Comparison of ENCODE assay signal across 1 cellular context in the genomic region with DNA sequence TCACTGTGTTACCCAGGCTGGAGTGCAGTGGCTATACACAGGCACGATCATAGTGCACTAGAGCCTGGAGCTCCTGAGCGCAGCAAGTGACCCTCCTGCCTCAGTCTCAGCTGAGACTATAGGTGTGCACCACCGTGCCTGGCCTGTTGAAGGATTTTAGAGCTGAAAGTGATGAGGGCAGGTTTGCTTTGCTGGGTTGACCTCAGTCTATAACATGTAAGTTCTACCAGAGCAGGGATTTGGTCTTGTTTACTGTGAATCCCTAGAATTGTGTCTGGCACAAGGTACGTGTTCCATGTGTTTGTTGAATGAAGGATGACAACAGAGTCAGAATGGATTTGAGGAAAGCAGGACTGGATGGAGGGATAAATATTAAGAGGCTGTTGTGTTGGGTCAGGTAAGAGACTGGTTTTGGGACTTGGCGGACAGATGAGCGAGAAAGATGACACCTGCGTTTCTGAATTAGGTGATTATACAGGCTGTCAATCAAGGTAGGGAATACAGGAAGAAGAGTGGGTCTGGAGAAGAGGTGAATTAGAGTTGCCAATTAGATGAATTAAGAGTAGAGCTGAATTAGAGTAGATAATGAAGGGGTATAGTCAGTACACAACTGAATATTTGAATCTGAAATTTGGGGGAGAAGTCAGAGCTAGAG.
TF ChIP-seq lines count a peak whose summit lies in the region.

No MANE protein-coding gene starts in this region.

TF ChIP-seq in HEK293, 187 proteins besides CTCF, POLR2A, EP300 and RAD21:
- TF ChIP-seq ZBTB17 (tag by site-specific recombination; IDR thresholded peaks at IDR 0.05) (peak; percentile 53; the same call in 1 of the 2 replicates), ZFP37 (tag by site-specific recombination; IDR thresholded peaks at IDR 0.05) (no peak), ZNF366 (tag by site-specific recombination; conservative IDR thresholded peaks at IDR 0.05) (peak; percentile 64; the same call in 1 of the 2 replicates), ZNF560 (tag by site-specific recombination; IDR thresholded peaks at IDR 0.05; ENCODE audit: borderline replicate concordance) (no peak), ZBTB8A (tag by site-specific recombination; IDR thresholded peaks at IDR 0.05) (no peak), ELK4 (IDR thresholded peaks at IDR 0.05; ENCODE audit: borderline replicate concordance, low read depth, low read length) (no peak), ZNF354C (tag by site-specific recombination; IDR thresholded peaks at IDR 0.05; ENCODE audit: borderline replicate concordance, low read depth) (no peak), ZNF768 (tag by site-specific recombination; IDR thresholded peaks at IDR 0.05) (no peak)
- TF ChIP-seq, protein P1, sequence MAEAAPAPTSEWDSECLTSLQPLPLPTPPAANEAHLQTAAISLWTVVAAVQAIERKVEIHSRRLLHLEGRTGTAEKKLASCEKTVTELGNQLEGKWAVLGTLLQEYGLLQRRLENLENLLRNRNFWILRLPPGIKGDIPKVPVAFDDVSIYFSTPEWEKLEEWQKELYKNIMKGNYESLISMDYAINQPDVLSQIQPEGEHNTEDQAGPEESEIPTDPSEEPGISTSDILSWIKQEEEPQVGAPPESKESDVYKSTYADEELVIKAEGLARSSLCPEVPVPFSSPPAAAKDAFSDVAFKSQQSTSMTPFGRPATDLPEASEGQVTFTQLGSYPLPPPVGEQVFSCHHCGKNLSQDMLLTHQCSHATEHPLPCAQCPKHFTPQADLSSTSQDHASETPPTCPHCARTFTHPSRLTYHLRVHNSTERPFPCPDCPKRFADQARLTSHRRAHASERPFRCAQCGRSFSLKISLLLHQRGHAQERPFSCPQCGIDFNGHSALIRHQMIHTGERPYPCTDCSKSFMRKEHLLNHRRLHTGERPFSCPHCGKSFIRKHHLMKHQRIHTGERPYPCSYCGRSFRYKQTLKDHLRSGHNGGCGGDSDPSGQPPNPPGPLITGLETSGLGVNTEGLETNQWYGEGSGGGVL (tag by site-specific recombination; IDR thresholded peaks at IDR 0.05), result no peak
- TF ChIP-seq, protein P2, sequence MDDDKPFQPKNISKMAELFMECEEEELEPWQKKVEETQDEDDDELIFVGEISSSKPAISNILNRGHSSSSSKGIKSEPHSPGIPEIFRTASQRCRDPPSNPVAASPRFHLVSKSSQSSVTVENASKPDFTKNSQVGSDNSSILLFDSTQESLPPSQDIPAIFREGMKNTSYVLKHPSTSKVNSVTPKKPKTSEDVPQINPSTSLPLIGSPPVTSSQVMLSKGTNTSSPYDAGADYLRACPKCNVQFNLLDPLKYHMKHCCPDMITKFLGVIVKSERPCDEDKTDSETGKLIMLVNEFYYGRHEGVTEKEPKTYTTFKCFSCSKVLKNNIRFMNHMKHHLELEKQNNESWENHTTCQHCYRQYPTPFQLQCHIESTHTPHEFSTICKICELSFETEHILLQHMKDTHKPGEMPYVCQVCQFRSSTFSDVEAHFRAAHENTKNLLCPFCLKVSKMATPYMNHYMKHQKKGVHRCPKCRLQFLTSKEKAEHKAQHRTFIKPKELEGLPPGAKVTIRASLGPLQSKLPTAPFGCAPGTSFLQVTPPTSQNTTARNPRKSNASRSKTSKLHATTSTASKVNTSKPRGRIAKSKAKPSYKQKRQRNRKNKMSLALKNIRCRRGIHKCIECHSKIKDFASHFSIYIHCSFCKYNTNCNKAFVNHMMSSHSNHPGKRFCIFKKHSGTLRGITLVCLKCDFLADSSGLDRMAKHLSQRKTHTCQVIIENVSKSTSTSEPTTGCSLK (tag by site-specific recombination; IDR thresholded peaks at IDR 0.05), result no peak
